16 cellular contexts compared by ENCODE assay signal in genomic region chr20:49029203-49029602, GRCh38. TPM values are rescaled to one million over a fixed set of nuclear protein-coding genes. Genes with fewer than 3 reads are reported as not detected.
DNase-seq lines count a peak whose midpoint lies in the region; ATAC-seq and TF ChIP-seq lines count a peak whose summit lies in the region.
"Had no signal": no experiment of that assay in that cellular context is flagged by ENCODE, and none has a peak within 500 bp of the region (broad histone marks: within the 10 kb centered on the region; RNA-seq: fewer than 3 reads in every experiment).

No MANE protein-coding gene starts in this region.

- H3K36me3 ChIP-seq in esophagus muscularis mucosa = peaks cover 69 to 98% (median 80%) of the 10 kb centered on the region in 4 donors

- H3K27me3 ChIP-seq in esophagus muscularis mucosa = no peaks in the 10 kb centered on the region
- H3K27me3 ChIP-seq: SJSA1 had no signal

- peak; percentile 58 for ATAC-seq in SK-N-SH treated with all-trans-retinoic acid at 6 μM for 48 hours
- no peak for ATAC-seq in HG02852 (IDR thresholded peaks at IDR 0.05; ENCODE audit: unreplicated experiment)

- no peaks in the 10 kb centered on the region for H3K9me3 ChIP-seq in esophagus muscularis mucosa
- H3K9me3 ChIP-seq: HAP-1, SJSA1 had no signal

- H3K27me3 Mint-ChIP-seq in osteocyte (ENCODE audit: unreplicated experiment) = no peaks in the 10 kb centered on the region

- WGBS in esophagus muscularis mucosa = 46% methylated on average over 1 of the region's 1 CpG

- TF ChIP-seq CTCF in esophagus muscularis mucosa (IDR thresholded peaks at IDR 0.05) (no peak), osteocyte (IDR thresholded peaks at IDR 0.05) (no peak)

- no peaks in the 10 kb centered on the region for H3K9me3 Mint-ChIP-seq in osteocyte (ENCODE audit: unreplicated experiment)

- no peak overlapping the region for H3K4me3 Mint-ChIP-seq in osteocyte (ENCODE audit: unreplicated experiment)

- intact Hi-C loops in esophagus muscularis mucosa (cut with DNase I) = loop anchor here (2.0 kb wide), 1 partner anchor 18 kb away; the partner anchor contains the start of gene CSE1L

- peak overlapping the region; percentile 59 for H3K27ac Mint-ChIP-seq in osteocyte (ENCODE audit: unreplicated experiment)

- peaks cover 35% of the 10 kb centered on the region for H3K36me3 Mint-ChIP-seq in osteocyte (ENCODE audit: unreplicated experiment)

- DNase-seq in EH (ENCODE audit: low read depth) (peak; percentile 71), esophagus muscularis mucosa (ENCODE audit: extremely low spot score) (no peak), osteocyte (ENCODE audit: extremely low spot score, unreplicated experiment) (no peak), NCI-H187 treated with DMSO at 0.1 percent for 48 hours (lab: John Stamatoyannopoulos, UW) (no peak), D341Med (ENCODE audit: low spot score) (no peak), NCI-H82 treated with DMSO at 0.1 percent for 48 hours (lab: John Stamatoyannopoulos, UW; ENCODE audit: unreplicated experiment) (no peak)
- DNase-seq: COR-L47, NCI-H1436 treated with DMSO at 0.1 percent for 48 hours, NCI-H2107 had no signal

- TF ChIP-seq POLR2A in esophagus muscularis mucosa (IDR thresholded peaks at IDR 0.05; ENCODE audit: low read depth) = no peak

- peak overlapping the region; percentile 32 to 75 (median 70) for H3K27ac ChIP-seq in esophagus muscularis mucosa (replicated peaks in 1 of 4)
- H3K27ac ChIP-seq: C4-2B, SJSA1 had no signal

- peaks cover 5% of the 10 kb centered on the region for H3K4me1 Mint-ChIP-seq in osteocyte (ENCODE audit: unreplicated experiment)

- TF ChIP-seq EP300 in esophagus muscularis mucosa (IDR thresholded peaks at IDR 0.05) = no peak

- H3K4me1 ChIP-seq in esophagus muscularis mucosa = peaks cover 0 to 30% (median 11%) of the 10 kb centered on the region in 4 donors
- H3K4me1 ChIP-seq: HAP-1, SJSA1 had no signal

- H3K4me3 ChIP-seq in esophagus muscularis mucosa = no peak overlapping the region
- H3K4me3 ChIP-seq: GM12878, HAP-1, K562, SJSA1 had no signal

TF ChIP-seq in SK-N-SH treated with all-trans-retinoic acid at 6 μM for 48 hours, 23 proteins besides CTCF, POLR2A, EP300 and RAD21:
- TF ChIP-seq ZFP30 (CRISPR knock-in tag; IDR thresholded peaks at IDR 0.05) (no peak), ISL1 (CRISPR knock-in tag; IDR thresholded peaks at IDR 0.05) (no peak), ZC3H10 (CRISPR knock-in tag; IDR thresholded peaks at IDR 0.05) (no peak), CSRNP3 (CRISPR knock-in tag; IDR thresholded peaks at IDR 0.05) (no peak), OSR1 (CRISPR knock-in tag; IDR thresholded peaks at IDR 0.05) (no peak), CSDC2 (CRISPR knock-in tag; IDR thresholded peaks at IDR 0.05) (no peak)

RNA-seq across cellular contexts. Expression of gene CSE1L, which starts 16.9 kb away (rescaled TPM):
- total RNA-seq in esophagus muscularis mucosa (10 to 100 TPM; 33.8 to 41.3 (median 39.2) TPM), osteocyte (48.6 and 49.0 TPM in 2 replicates)
